21 cellular contexts compared by ENCODE assay signal in the genomic region with DNA sequence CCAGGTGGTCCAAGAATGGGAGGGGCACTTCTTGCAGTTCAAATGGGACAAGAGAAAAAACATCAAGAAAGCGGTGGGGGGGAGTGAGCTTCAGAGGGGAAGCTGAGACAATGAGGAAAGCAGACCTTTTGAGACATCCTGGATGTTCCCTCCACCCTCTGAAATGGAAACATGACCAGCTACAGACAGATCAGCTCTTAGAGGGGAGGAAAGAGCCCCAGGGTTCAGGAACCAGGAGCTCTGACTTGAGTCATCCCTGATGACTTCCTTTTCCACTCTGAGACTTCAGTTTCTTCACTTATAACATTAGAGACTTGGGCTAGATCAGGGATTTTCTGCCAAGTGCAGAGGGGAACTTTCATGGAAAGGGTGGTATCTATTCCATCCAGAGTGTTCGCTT.
A peak's percentile ranks its signal among the peaks of the same experiment; 100 is the strongest.
DNase-seq lines count a peak whose midpoint lies in the region; ATAC-seq and TF ChIP-seq lines count a peak whose summit lies in the region.
"Had no signal": no experiment of that assay in that cellular context is flagged by ENCODE, and none has a peak within 500 bp of the region (broad histone marks: within the 10 kb centered on the region; RNA-seq: fewer than 3 reads in every experiment).

No MANE protein-coding gene starts in this region.

- H3K36me3 ChIP-seq in Panc1 (ENCODE audit: control insufficient read depth, insufficient read depth, low read length) = no peaks in the 10 kb centered on the region
- H3K36me3 ChIP-seq: cardiac muscle cell, esophagus muscularis mucosa had no signal

- H3K4me3 Mint-ChIP-seq in activated CD8-positive, alpha-beta T cell treated with anti-CD3 and anti-CD28 coated beads, Interleukin-2, amount 10 ng/mL, durations not matched to agents 7 days and 5 days = no peak overlapping the region
- H3K4me3 Mint-ChIP-seq in activated CD8-positive, alpha-beta T cell treated with anti-CD3 and anti-CD28 coated beads for 36 hours = no peak overlapping the region
- H3K4me3 Mint-ChIP-seq: activated B cell treated with CpG ODN at 0.5 μM for 24 hours; activated naive CD8-positive, alpha-beta T cell treated with anti-CD3 and anti-CD28 coated beads, Interleukin-2, amount 50 U/mL, for 24 hours; CD14-positive monocyte had no signal

- POLR2A ChIA-PET in activated CD8-positive, alpha-beta T cell treated with anti-CD3 and anti-CD28 coated beads, Interleukin-2, amount 10 ng/mL, durations not matched to agents 7 days and 5 days (lab: Charles Lee) = interaction anchor here (0.7 kb wide), 1 partner anchor 14 kb away, joined by 5 read pairs; no protein-coding TSS in a partner anchor
- POLR2A ChIA-PET in activated CD8-positive, alpha-beta T cell treated with anti-CD3 and anti-CD28 coated beads for 36 hours (lab: Charles Lee) = no interaction called here
- POLR2A ChIA-PET in Panc1 (lab: Charles Lee) = interaction anchor here (0.6 kb wide), 3 partner anchors 567 to 652 kb away, joined by 3 to 8 read pairs (median 6); no protein-coding TSS in a partner anchor

- H3K27ac ChIP-seq in Panc1 (ENCODE audit: low read length) = peak overlapping the region; percentile 83
- H3K27ac ChIP-seq: cardiac muscle cell, esophagus muscularis mucosa had no signal

- ATAC-seq in activated CD8-positive, alpha-beta T cell treated with anti-CD3 and anti-CD28 coated beads, Interleukin-2, amount 10 ng/mL, durations not matched to agents 7 days and 5 days = no peak
- ATAC-seq in activated CD8-positive, alpha-beta T cell treated with anti-CD3 and anti-CD28 coated beads for 36 hours = no peak
- ATAC-seq in Panc1 (no peak), HG02885 (IDR thresholded peaks at IDR 0.05; ENCODE audit: poor library complexity, unreplicated experiment) (no peak), SK-N-SH treated with all-trans-retinoic acid at 6 μM for 48 hours (no peak), HG02970 (IDR thresholded peaks at IDR 0.05; ENCODE audit: low FRiP score, unreplicated experiment) (no peak)
- ATAC-seq: activated naive CD8-positive, alpha-beta T cell treated with anti-CD3 and anti-CD28 coated beads, Interleukin-2, amount 50 U/mL, for 24 hours had no signal

- H3K27me3 ChIP-seq in Panc1 (ENCODE audit: control insufficient read depth, insufficient read depth, low read length) = no peaks in the 10 kb centered on the region
- H3K27me3 ChIP-seq: cardiac muscle cell, esophagus muscularis mucosa had no signal

- H3K4me3 ChIP-seq in Panc1 (ENCODE audit: low read depth in 2 of 2, low read length in 2 of 2) = no peak overlapping the region
- H3K4me3 ChIP-seq in fibroblast of mammary gland (ENCODE audit: control insufficient read depth, low read depth, low read length) = no peak overlapping the region
- H3K4me3 ChIP-seq: cardiac muscle cell, esophagus muscularis mucosa had no signal

- H3K9me3 ChIP-seq in Panc1 (ENCODE audit: control insufficient read depth, insufficient read depth, low read depth, low read length) = no peaks in the 10 kb centered on the region
- H3K9me3 ChIP-seq: esophagus muscularis mucosa had no signal

- H3K27ac Mint-ChIP-seq in activated CD8-positive, alpha-beta T cell treated with anti-CD3 and anti-CD28 coated beads, Interleukin-2, amount 10 ng/mL, durations not matched to agents 7 days and 5 days = peak overlapping the region; percentile 8
- no peak overlapping the region for H3K27ac Mint-ChIP-seq in activated CD8-positive, alpha-beta T cell treated with anti-CD3 and anti-CD28 coated beads for 36 hours
- H3K27ac Mint-ChIP-seq: activated B cell treated with CpG ODN at 0.5 μM for 24 hours; activated naive CD8-positive, alpha-beta T cell treated with anti-CD3 and anti-CD28 coated beads, Interleukin-2, amount 50 U/mL, for 24 hours had no signal

- no peak for DNase-seq in activated CD8-positive, alpha-beta T cell treated with anti-CD3 and anti-CD28 coated beads, Interleukin-2, amount 10 ng/mL, durations not matched to agents 7 days and 5 days
- DNase-seq in activated CD8-positive, alpha-beta T cell treated with anti-CD3 and anti-CD28 coated beads for 36 hours = no peak
- DNase-seq in Panc1 (ENCODE audit: low read depth, low spot score) (no peak), fibroblast of mammary gland (ENCODE audit: low read depth) (peak; percentile 58), NCI-H82 (lab: John Stamatoyannopoulos, UW) (no peak)
- DNase-seq: activated B cell treated with CpG ODN at 0.5 μM for 24 hours; activated naive CD8-positive, alpha-beta T cell treated with anti-CD3 and anti-CD28 coated beads, Interleukin-2, amount 50 U/mL, for 24 hours; DMS 273 treated with DMSO at 0.1 percent for 48 hours; head of caudate nucleus; KG1; NCI-H1105; NCI-H2081 treated with DMSO at 0.1 percent for 48 hours; NCI-H526; stimulated activated CD4-positive, alpha-beta T cell treated with anti-CD3 and anti-CD28 coated beads, Interleukin-12 subunit alpha, Interleukin-12 subunit beta, amount 100 ng/mL, for 4 hours; stimulated activated CD8-positive, alpha-beta memory T cell treated with anti-CD3 and anti-CD28 coated beads, Interleukin-4, amount 100 ng/mL, for 48 hours had no signal

- peaks cover 39% of the 10 kb centered on the region for H3K4me1 ChIP-seq in Panc1 (ENCODE audit: control insufficient read depth, insufficient read depth, low read length)
- H3K4me1 ChIP-seq: esophagus muscularis mucosa had no signal

- H3K4me1 Mint-ChIP-seq in activated CD8-positive, alpha-beta T cell treated with anti-CD3 and anti-CD28 coated beads, Interleukin-2, amount 10 ng/mL, durations not matched to agents 7 days and 5 days (ENCODE audit: low read depth) = peaks cover 72% of the 10 kb centered on the region
- peaks cover 39% of the 10 kb centered on the region for H3K4me1 Mint-ChIP-seq in activated CD8-positive, alpha-beta T cell treated with anti-CD3 and anti-CD28 coated beads for 36 hours (ENCODE audit: low read depth)

- H3K36me3 Mint-ChIP-seq in activated CD8-positive, alpha-beta T cell treated with anti-CD3 and anti-CD28 coated beads, Interleukin-2, amount 10 ng/mL, durations not matched to agents 7 days and 5 days (ENCODE audit: low read depth) = no peaks in the 10 kb centered on the region
- no peaks in the 10 kb centered on the region for H3K36me3 Mint-ChIP-seq in activated CD8-positive, alpha-beta T cell treated with anti-CD3 and anti-CD28 coated beads for 36 hours (ENCODE audit: low read depth)

- H3K9me3 Mint-ChIP-seq in activated CD8-positive, alpha-beta T cell treated with anti-CD3 and anti-CD28 coated beads, Interleukin-2, amount 10 ng/mL, durations not matched to agents 7 days and 5 days (ENCODE audit: insufficient read depth) = no peaks in the 10 kb centered on the region
- H3K9me3 Mint-ChIP-seq in activated CD8-positive, alpha-beta T cell treated with anti-CD3 and anti-CD28 coated beads for 36 hours = no peaks in the 10 kb centered on the region
- H3K9me3 Mint-ChIP-seq: activated B cell treated with CpG ODN at 0.5 μM for 24 hours; activated naive CD8-positive, alpha-beta T cell treated with anti-CD3 and anti-CD28 coated beads, Interleukin-2, amount 50 U/mL, for 24 hours had no signal

- no TSS peak for BruUV-seq in Panc1 (replicated peaks; lab: Mats Ljungman, UMichigan)

- in situ Hi-C loops in Panc1 (cut with HindIII; ENCODE audit: low pct_unique_long_range_greater_than_20kb, low sequenced_read_pairs) = no loop called here

- TF ChIP-seq CTCF in activated CD8-positive, alpha-beta T cell treated with anti-CD3 and anti-CD28 coated beads for 36 hours (IDR thresholded peaks at IDR 0.05) = no peak
- no peak for TF ChIP-seq CTCF in Panc1 (IDR thresholded peaks at IDR 0.05)
- TF ChIP-seq CTCF in fibroblast of mammary gland (conservative IDR thresholded peaks at IDR 0.05; ENCODE audit: control insufficient read depth, insufficient read depth, low read depth, low read length) = no peak

- H3K27me3 Mint-ChIP-seq in activated CD8-positive, alpha-beta T cell treated with anti-CD3 and anti-CD28 coated beads, Interleukin-2, amount 10 ng/mL, durations not matched to agents 7 days and 5 days (ENCODE audit: low read depth) = no peaks in the 10 kb centered on the region
- no peaks in the 10 kb centered on the region for H3K27me3 Mint-ChIP-seq in activated CD8-positive, alpha-beta T cell treated with anti-CD3 and anti-CD28 coated beads for 36 hours
- H3K27me3 Mint-ChIP-seq: activated B cell treated with CpG ODN at 0.5 μM for 24 hours; activated naive CD8-positive, alpha-beta T cell treated with anti-CD3 and anti-CD28 coated beads, Interleukin-2, amount 50 U/mL, for 24 hours had no signal

- CTCF ChIA-PET in activated CD8-positive, alpha-beta T cell treated with anti-CD3 and anti-CD28 coated beads, Interleukin-2, amount 10 ng/mL, durations not matched to agents 7 days and 5 days (lab: Charles Lee) = interaction anchor here (1.2 to 8.9 kb wide), 15 partner anchors 9 to 647 kb away, joined by 4 to 259 read pairs (median 27); a partner anchor contains a TSS
- CTCF ChIA-PET in activated CD8-positive, alpha-beta T cell treated with anti-CD3 and anti-CD28 coated beads for 36 hours (lab: Charles Lee) = interaction anchor here (1.2 to 6.3 kb wide), 9 partner anchors 8 to 646 kb away, joined by 5 to 109 read pairs (median 26); a partner anchor contains a TSS
- CTCF ChIA-PET in Panc1 (lab: Charles Lee) = interaction anchor here (0.7 to 5.0 kb wide), 7 partner anchors 100 to 467 kb away, joined by 3 to 38 read pairs (median 8); no protein-coding TSS in a partner anchor

- intact Hi-C loops in activated CD8-positive, alpha-beta T cell treated with anti-CD3 and anti-CD28 coated beads for 36 hours (cut with micrococcal nuclease) = loop anchor here (10.0 kb wide), 1 partner anchor 260 kb away; no protein-coding TSS in a partner anchor
- intact Hi-C loops in Panc1 (cut with micrococcal nuclease; ENCODE audit: unreplicated experiment) = no loop called here

TF ChIP-seq in SK-N-SH treated with all-trans-retinoic acid at 6 μM for 48 hours, 23 proteins besides CTCF, POLR2A, EP300 and RAD21 (continues in another document):
- no peak for TF ChIP-seq OSR1 (CRISPR knock-in tag; IDR thresholded peaks at IDR 0.05)
